In genomic region chr2:73707058-73707457, GRCh38 we compare ENCODE assay signal across 16 cellular contexts. TPM values are rescaled to one million over a fixed set of nuclear protein-coding genes. Genes with fewer than 3 reads are reported as not detected.
DNase-seq lines count a peak whose midpoint lies in the region; ATAC-seq and TF ChIP-seq lines count a peak whose summit lies in the region.
"Had no signal": no experiment of that assay in that cellular context is flagged by ENCODE, and none has a peak within 500 bp of the region (broad histone marks: within the 10 kb centered on the region; RNA-seq: fewer than 3 reads in every experiment).

No MANE protein-coding gene starts in this region.

- TF ChIP-seq POLR2A in spleen (IDR thresholded peaks at IDR 0.05) (no peak), prostate gland (IDR thresholded peaks at IDR 0.05) (no peak)

- no peak overlapping the region for H3K4me2 ChIP-seq in GM23338
- H3K4me2 ChIP-seq: BLaER1 treated with 17β-estradiol and CSF1 and Interleukin-3, amounts not matched to agents 10 nM and 100 nM had no signal

- H3K27me3 Mint-ChIP-seq in GM23338 (ENCODE audit: insufficient read depth, low read depth, poor library complexity) (peaks cover 10% of the 10 kb centered on the region), endodermal cell (ENCODE audit: insufficient read depth) (peaks cover 88% of the 10 kb centered on the region), mesothelial cell of epicardium (ENCODE audit: low read depth) (peaks cover 58% of the 10 kb centered on the region)

- H3K27ac Mint-ChIP-seq in GM23338 = no peak overlapping the region
- no peak overlapping the region for H3K27ac Mint-ChIP-seq in endodermal cell
- peak overlapping the region; percentile 32 for H3K27ac Mint-ChIP-seq in mesothelial cell of epicardium
- H3K27ac Mint-ChIP-seq: B cell; CD8-positive, alpha-beta T cell had no signal

- peak overlapping the region; percentile 23; the same call in 1 of the 2 replicates for H2AFZ ChIP-seq in GM23338

- H3K27ac ChIP-seq in GM23338 (ENCODE audit: low read depth) (no peak overlapping the region), endodermal cell (ENCODE audit: low read depth, low read length) (no peak overlapping the region), spleen (no peak overlapping the region), prostate gland (no peak overlapping the region)
- H3K27ac ChIP-seq: BLaER1 treated with 17β-estradiol and CSF1 and Interleukin-3, amounts not matched to agents 10 nM and 100 nM; HL-60 had no signal

- H3F3A ChIP-seq in GM23338 (replicated peaks; ENCODE audit: low read depth) = no peaks in the 10 kb centered on the region

- peaks cover 2% of the 10 kb centered on the region; the same call in 1 of the 3 replicates for H3K4me1 Mint-ChIP-seq in GM23338
- H3K4me1 Mint-ChIP-seq in endodermal cell = peaks cover 11% of the 10 kb centered on the region
- H3K4me1 Mint-ChIP-seq in mesothelial cell of epicardium = peaks cover 12% of the 10 kb centered on the region
- H3K4me1 Mint-ChIP-seq: B cell, IgD-negative memory B cell had no signal

- H3K4me1 ChIP-seq in GM23338 (ENCODE audit: insufficient read depth) (no peaks in the 10 kb centered on the region), endodermal cell (ENCODE audit: control insufficient read depth, insufficient read depth, low read length) (no peaks in the 10 kb centered on the region), spleen (no peaks in the 10 kb centered on the region), prostate gland (replicated peaks) (no peaks in the 10 kb centered on the region)
- H3K4me1 ChIP-seq: HAP-1 had no signal

- H3K27me3 ChIP-seq in GM23338 (ENCODE audit: insufficient read depth) = no peaks in the 10 kb centered on the region
- H3K27me3 ChIP-seq in endodermal cell (ENCODE audit: control insufficient read depth, insufficient read depth, low read length, poor library complexity, severe bottlenecking) = peaks cover 79% of the 10 kb centered on the region
- peaks cover 0 to 12% (median 0%) of the 10 kb centered on the region in 7 donors for H3K27me3 ChIP-seq in spleen (replicated peaks in 1 of 7)
- no peaks in the 10 kb centered on the region for H3K27me3 ChIP-seq in prostate gland (replicated peaks; ENCODE audit: insufficient read depth)
- H3K27me3 ChIP-seq: BLaER1 treated with 17β-estradiol and CSF1 and Interleukin-3, amounts not matched to agents 10 nM and 100 nM had no signal

- no peaks in the 10 kb centered on the region for H3K9me3 ChIP-seq in endodermal cell (ENCODE audit: control insufficient read depth, low read length)
- peaks cover 0 to 5% (median 0%) of the 10 kb centered on the region in 8 donors for H3K9me3 ChIP-seq in spleen
- H3K9me3 ChIP-seq in prostate gland = no peaks in the 10 kb centered on the region
- H3K9me3 ChIP-seq: HAP-1 had no signal

- H3K36me3 ChIP-seq in GM23338 (ENCODE audit: insufficient read depth) (no peaks in the 10 kb centered on the region), endodermal cell (ENCODE audit: control insufficient read depth, insufficient read depth, low read length) (no peaks in the 10 kb centered on the region), spleen (no peaks in the 10 kb centered on the region), prostate gland (no peaks in the 10 kb centered on the region)
- H3K36me3 ChIP-seq: BLaER1 treated with 17β-estradiol and CSF1 and Interleukin-3, amounts not matched to agents 10 nM and 100 nM; HAP-1 had no signal

- peaks cover 2% of the 10 kb centered on the region; the same call in 2 of the 3 replicates for H3K9me3 Mint-ChIP-seq in GM23338
- H3K9me3 Mint-ChIP-seq in endodermal cell = peaks cover 3% of the 10 kb centered on the region
- peaks cover 5% of the 10 kb centered on the region for H3K9me3 Mint-ChIP-seq in mesothelial cell of epicardium
- H3K9me3 Mint-ChIP-seq: CD8-positive, alpha-beta T cell had no signal

- TF ChIP-seq CTCF in GM23338 (conservative IDR thresholded peaks at IDR 0.05; ENCODE audit: low read depth in 2 of 2) (no peak), endodermal cell (conservative IDR thresholded peaks at IDR 0.05) (no peak), mesothelial cell of epicardium (IDR thresholded peaks at IDR 0.05; ENCODE audit: unreplicated experiment) (no peak), spleen (IDR thresholded peaks at IDR 0.05 in 8 of 11, conservative IDR thresholded peaks at IDR 0.05 in 3 of 11) (no peak), prostate gland (IDR thresholded peaks at IDR 0.05) (no peak)

- WGBS in endodermal cell (ENCODE audit: insufficient coverage in 1 of 2, insufficient read length in 1 of 2), 2 experiments = 52 to 56% methylated on average over 3 to 5 of the region's 5 CpGs
- WGBS in spleen, 5 donors = 67 to 78% (median 75%) methylated on average over 5 of the region's 5 CpGs
- 61% methylated on average over 5 of the region's 5 CpGs for WGBS in prostate gland

- ATAC-seq in GM23338 = no peak
- no peak for ATAC-seq in HG03280 (IDR thresholded peaks at IDR 0.05; ENCODE audit: unreplicated experiment)
- ATAC-seq: CD8-positive, alpha-beta T cell had no signal

- no peaks in the 10 kb centered on the region for H3K79me2 ChIP-seq in GM23338 (replicated peaks; ENCODE audit: insufficient read depth)

- H3K36me3 Mint-ChIP-seq in GM23338 (ENCODE audit: low read depth) (no peaks in the 10 kb centered on the region), endodermal cell (ENCODE audit: low read depth) (no peaks in the 10 kb centered on the region), mesothelial cell of epicardium (no peaks in the 10 kb centered on the region)
- H3K36me3 Mint-ChIP-seq: CD8-positive, alpha-beta T cell had no signal

- H4K20me1 ChIP-seq in GM23338 (replicated peaks; ENCODE audit: insufficient read depth) = no peaks in the 10 kb centered on the region
- H4K20me1 ChIP-seq: BLaER1 treated with 17β-estradiol and CSF1 and Interleukin-3, amounts not matched to agents 10 nM and 100 nM had no signal

- H3K4me3 Mint-ChIP-seq in GM23338 (no peak overlapping the region), endodermal cell (no peak overlapping the region), mesothelial cell of epicardium (no peak overlapping the region)
- H3K4me3 Mint-ChIP-seq: B cell; CD8-positive, alpha-beta T cell; IgD-negative memory B cell had no signal

- intact Hi-C loops in spleen (cut with DNase I; ENCODE audit: low total_unique reads) (no loop called here), prostate gland (cut with DNase I) (no loop called here)

- H3K9me2 ChIP-seq in GM23338 (ENCODE audit: insufficient read depth) = no peaks in the 10 kb centered on the region

- H3K9ac ChIP-seq in endodermal cell (ENCODE audit: extremely low read depth, low read length, poor library complexity, severe bottlenecking) = no peak overlapping the region
- H3K9ac ChIP-seq: BLaER1 treated with 17β-estradiol and CSF1 and Interleukin-3, amounts not matched to agents 10 nM and 100 nM had no signal

- no peak for DNase-seq in GM23338 (ENCODE audit: low spot score)
- peak; percentile 73 for DNase-seq in endodermal cell
- no peak for DNase-seq in mesothelial cell of epicardium (ENCODE audit: low spot score in 2 of 2, unreplicated experiment in 2 of 2)
- DNase-seq in spleen = no peak
- DNase-seq in prostate gland (ENCODE audit: low spot score) = no peak
- DNase-seq in NCI-H526 treated with DMSO at 0.1 percent for 48 hours (lab: John Stamatoyannopoulos, UW) = no peak
- DNase-seq: Calu3; CD8-positive, alpha-beta T cell; DMS79 treated with DMSO at 0.1 percent for 48 hours; GF-D8 had no signal

- H3K4me3 ChIP-seq in GM23338 = no peak overlapping the region
- no peak overlapping the region for H3K4me3 ChIP-seq in endodermal cell (ENCODE audit: low read length)
- H3K4me3 ChIP-seq in spleen = no peak overlapping the region
- no peak overlapping the region for H3K4me3 ChIP-seq in prostate gland
- H3K4me3 ChIP-seq: BLaER1 treated with 17β-estradiol and CSF1 and Interleukin-3, amounts not matched to agents 10 nM and 100 nM; HAP-1 had no signal

TF ChIP-seq in GM23338, 12 proteins besides CTCF, POLR2A, EP300 and RAD21 (continues in another document):
- TF ChIP-seq ETS1 (IDR thresholded peaks at IDR 0.05) (no peak), JUNB (IDR thresholded peaks at IDR 0.05; ENCODE audit: unreplicated experiment) (no peak)

RNA-seq across cellular contexts. Expression of gene TPRKB, which starts 30.1 kb away (rescaled TPM):
- 31.2 and 39.5 TPM in 2 replicates for total RNA-seq in GM23338 (2014; rRNA removed; shearing (Covaris generic))
- polyA plus RNA-seq in GM23338 (2016; fragmentation: Nextera tagmentation; extraction: Ambion mirVana) (167 and 186 TPM in 2 replicates), spleen (10 to 100 TPM; 47.7 to 63.3 (median 55.3) TPM)
- total RNA-seq in endodermal cell (10 to 100 TPM; 37.9 to 42.7 TPM), mesothelial cell of epicardium (30.1 to 35.5 TPM (median 35.0 TPM) in 3 replicates), spleen (10 to 100 TPM; 15.0 to 36.8 (median 22.4) TPM), prostate gland (10 to 100 TPM; 26.9 to 54.0 TPM)
- polyA plus RNA-seq in endodermal cell (2013, experiment 1 of 2) = 71.7 TPM
- polyA plus RNA-seq in endodermal cell (2013, experiment 2 of 2) = 71.6 TPM
